Comparison of ENCODE assay signal across 13 cellular contexts in the genomic region with DNA sequence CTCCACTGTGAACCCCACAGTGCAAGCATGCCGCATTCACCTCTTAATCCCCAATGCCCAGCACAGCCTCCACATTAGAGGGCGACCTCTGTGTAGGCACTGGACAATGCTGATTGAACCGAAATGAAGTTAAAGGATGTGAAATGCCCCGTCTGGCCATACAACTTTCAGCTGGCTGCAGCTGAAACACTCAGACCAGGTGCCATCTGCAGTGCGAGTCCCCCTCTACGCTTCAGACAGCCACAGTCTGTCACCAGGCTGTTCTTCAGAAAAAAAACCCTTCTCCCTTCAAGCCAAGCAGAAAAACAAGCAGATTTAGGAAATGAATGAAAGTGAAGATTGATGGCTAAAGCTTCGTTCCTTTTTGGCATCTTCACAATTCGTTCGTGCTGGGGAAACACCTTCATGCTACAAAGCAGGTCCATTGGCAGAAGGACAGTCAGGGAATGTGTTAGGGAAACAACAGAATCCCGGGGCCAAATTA. TPM values are rescaled to one million over a fixed set of nuclear protein-coding genes. Genes with fewer than 3 reads are reported as not detected.
DNase-seq lines count a peak whose midpoint lies in the region; ATAC-seq, FAIRE-seq and TF ChIP-seq lines count a peak whose summit lies in the region.
"Had no signal": no experiment of that assay in that cellular context is flagged by ENCODE, and none has a peak within 500 bp of the region (broad histone marks: within the 10 kb centered on the region; RNA-seq: fewer than 3 reads in every experiment).

No MANE protein-coding gene starts in this region.

- H3K4me1 ChIP-seq in astrocyte (ENCODE audit: insufficient read depth, low read length) = no peaks in the 10 kb centered on the region

- H3K4me2 ChIP-seq in astrocyte (ENCODE audit: low read length) = no peak overlapping the region

- H3K36me3 ChIP-seq in astrocyte (ENCODE audit: insufficient read depth, low read length) = no peaks in the 10 kb centered on the region
- H3K36me3 ChIP-seq: upper lobe of left lung had no signal

- H3K36me3 Mint-ChIP-seq in CD14-positive monocyte (peaks cover 0 to 3% of the 10 kb centered on the region in 2 donors), astrocyte (ENCODE audit: low read depth, unreplicated experiment) (no peaks in the 10 kb centered on the region)

- no peak for FAIRE-seq in astrocyte (lab: Jason Lieb, UNC)

- no peak overlapping the region for H3K27ac ChIP-seq in astrocyte (ENCODE audit: low read depth, low read length)
- H3K27ac ChIP-seq: upper lobe of left lung had no signal

- intact Hi-C loops in CD14-positive monocyte (cut with micrococcal nuclease) = no loop called here

- H3K4me1 Mint-ChIP-seq in CD14-positive monocyte (peaks cover 56% of the 10 kb centered on the region), astrocyte (ENCODE audit: low read depth, unreplicated experiment) (peaks cover 6% of the 10 kb centered on the region)

- H3K4me3 Mint-ChIP-seq in CD14-positive monocyte (peak overlapping the region; percentile 14 to 42), astrocyte (ENCODE audit: unreplicated experiment) (no peak overlapping the region)
- H3K4me3 Mint-ChIP-seq: central memory CD8-positive, alpha-beta T cell had no signal

- H3K27ac Mint-ChIP-seq in CD14-positive monocyte (peak overlapping the region in 6 of 7 donors; percentile 53 to 88 (median 77)), astrocyte (ENCODE audit: unreplicated experiment) (no peak overlapping the region)

- H3K9ac ChIP-seq in astrocyte (ENCODE audit: low read length) = no peak overlapping the region

- no peaks in the 10 kb centered on the region for H4K20me1 ChIP-seq in astrocyte (ENCODE audit: insufficient read depth, low read length)

- peak overlapping the region; percentile 29 for H2AFZ ChIP-seq in astrocyte (ENCODE audit: low read depth, low read length)

- DNase-seq in CD14-positive monocyte (ENCODE audit: low spot score) = no peak
- DNase-seq in astrocyte (ENCODE audit: low read depth) = no peak
- no peak for DNase-seq in HPDE6-E6E7 (ENCODE audit: extremely low spot score)
- DNase-seq in NCI-H146 treated with DMSO at 0.1 percent for 48 hours (lab: John Stamatoyannopoulos, UW; ENCODE audit: unreplicated experiment) = no peak
- no peak for DNase-seq in HT-29 (ENCODE audit: low spot score)
- no peak for DNase-seq in RKO (ENCODE audit: low spot score)
- DNase-seq: NCI-H2081 treated with DMSO at 0.1 percent for 48 hours, upper lobe of left lung had no signal

- H3K4me3 ChIP-seq in astrocyte (ENCODE audit: insufficient read depth, low read depth, low read length) = no peak overlapping the region
- H3K4me3 ChIP-seq: upper lobe of left lung had no signal

- H3K27me3 Mint-ChIP-seq in CD14-positive monocyte (ENCODE audit: low read depth in 3 of 3) (peaks cover 0 to 2% (median 0%) of the 10 kb centered on the region in 3 donors), astrocyte (ENCODE audit: low read depth, unreplicated experiment) (no peaks in the 10 kb centered on the region)

- H3K27me3 ChIP-seq in astrocyte (ENCODE audit: insufficient read depth, low read length) = no peaks in the 10 kb centered on the region
- H3K27me3 ChIP-seq: upper lobe of left lung had no signal

- H3K9me3 ChIP-seq in astrocyte (ENCODE audit: insufficient read depth, low read depth, low read length) = no peaks in the 10 kb centered on the region
- H3K9me3 ChIP-seq: upper lobe of left lung had no signal

- no peaks in the 10 kb centered on the region for H3K79me2 ChIP-seq in astrocyte (ENCODE audit: insufficient read depth, low read length)

- no peak for TF ChIP-seq CTCF in CD14-positive monocyte (IDR thresholded peaks at IDR 0.05)
- no peak for TF ChIP-seq CTCF in astrocyte (IDR thresholded peaks at IDR 0.05; ENCODE audit: insufficient read depth, low read depth, low read length)

- peaks cover 0 to 2% (median 0%) of the 10 kb centered on the region in 7 donors for H3K9me3 Mint-ChIP-seq in CD14-positive monocyte
- peaks cover 9% of the 10 kb centered on the region for H3K9me3 Mint-ChIP-seq in astrocyte (ENCODE audit: unreplicated experiment)
- H3K9me3 Mint-ChIP-seq: central memory CD8-positive, alpha-beta T cell had no signal

- peak; percentile 16 for TF ChIP-seq POLR2A in GM19193 (IDR thresholded peaks at IDR 0.05; ENCODE audit: extremely low read depth, insufficient read depth, insufficient read length)

- peak; percentile 47 for ATAC-seq in HG02981 (IDR thresholded peaks at IDR 0.05; ENCODE audit: unreplicated experiment)
- ATAC-seq: HCT116, left lobe of liver had no signal

RNA-seq across cellular contexts. Expression of a gene that starts 44.7 kb away (rescaled TPM):
- polyA plus RNA-seq in CD14-positive monocyte = 10 to 100 TPM; 35.5 to 38.4 TPM
- 16.2 and 16.8 TPM in 2 replicates for total RNA-seq in astrocyte
- 1.2 and 1.7 TPM in 2 replicates for total RNA-seq in HT-29 (2014; rRNA removed; shearing (Covaris generic))
